Comparison of ENCODE assay signal across 8 cellular contexts in genomic region chr20:33808388-33808787, GRCh38.
"Had no signal": no experiment of that assay in that cellular context is flagged by ENCODE, and none has a peak within 500 bp of the region (broad histone marks: within the 10 kb centered on the region; RNA-seq: fewer than 3 reads in every experiment).

No MANE protein-coding gene starts in this region.

- H3K27ac Mint-ChIP-seq: H9, IgD-negative memory B cell had no signal

- H3K9me3 Mint-ChIP-seq: H9, IgD-negative memory B cell had no signal

- H3K4me3 Mint-ChIP-seq: H9, IgD-negative memory B cell had no signal

- DNase-seq: GM23248, GOT3, H9, HCEC 1CT, Kasumi-1, KG1 had no signal

- H3K9ac ChIP-seq: GM23248 had no signal

- H3K27me3 Mint-ChIP-seq: IgD-negative memory B cell had no signal

- H3K27ac ChIP-seq: GM23248, HL-60 had no signal

- H2AFZ ChIP-seq: GM23248 had no signal

- H3K4me3 ChIP-seq: GM23248 had no signal

- H3K36me3 Mint-ChIP-seq: IgD-negative memory B cell had no signal
